Comparison of ENCODE assay signal across 19 cellular contexts in genomic region chr14:42517786-42518530, GRCh38.
"Had no signal": no experiment of that assay in that cellular context is flagged by ENCODE, and none has a peak within 500 bp of the region (broad histone marks: within the 10 kb centered on the region; RNA-seq: fewer than 3 reads in every experiment).

No MANE protein-coding gene starts in this region.

- H3K36me3 ChIP-seq: esophagus squamous epithelium, thoracic aorta, upper lobe of right lung had no signal

- H3K9me3 ChIP-seq: esophagus squamous epithelium, thoracic aorta, upper lobe of right lung had no signal

- H3K27me3 ChIP-seq: esophagus squamous epithelium, foreskin keratinocyte, upper lobe of right lung had no signal

- H3K4me3 ChIP-seq: esophagus squamous epithelium, thoracic aorta, upper lobe of right lung had no signal

- H3K4me1 ChIP-seq: esophagus squamous epithelium, foreskin keratinocyte, upper lobe of right lung had no signal

- ATAC-seq: activated T-cell treated with anti-CD3 and anti-CD28 coated beads, Interleukin-2, amount 50 U/mL, for 72 hours; foreskin keratinocyte; natural killer cell treated with Interleukin-12 subunit alpha and Interleukin-12 subunit beta and Interleukin-15 and Interleukin-18, amount 100 ng/mL, for 72 hours; stimulated activated effector memory CD8-positive, alpha-beta T cell treated with anti-CD3 and anti-CD28 coated beads, Interleukin-12 subunit alpha, Interleukin-12 subunit beta, amount 100 ng/mL, for 72 hours; upper lobe of right lung had no signal

- FAIRE-seq: endothelial cell of umbilical vein had no signal

- DNase-seq: activated B cell treated with CpG ODN at 0.5 μM for 24 hours; activated CD4-positive, alpha-beta T cell treated with anti-CD3 and anti-CD28 coated beads for 48 hours; activated CD8-positive, alpha-beta memory T cell treated with anti-CD3 and anti-CD28 coated beads, Interleukin-2, amount 50 U/mL, for 48 hours; activated gamma-delta T cell treated with Interleukin-2 at 50 U/mL for 16 hours; activated naive CD8-positive, alpha-beta T cell treated with anti-CD3 and anti-CD28 coated beads for 36 hours; activated T-cell treated with anti-CD3 and anti-CD28 coated beads, Interleukin-2, amount 50 U/mL, for 72 hours; anterior cingulate cortex; cerebellar nuclear complex; effector CD8-positive, alpha-beta T cell; esophagus squamous epithelium; foreskin keratinocyte; mesenchymal stem cell; retina; T1000; upper lobe of right lung had no signal

- H3K27ac ChIP-seq: esophagus squamous epithelium, foreskin keratinocyte, thoracic aorta, upper lobe of right lung had no signal
